ENCODE assay signal across 15 cellular contexts in the genomic region with DNA sequence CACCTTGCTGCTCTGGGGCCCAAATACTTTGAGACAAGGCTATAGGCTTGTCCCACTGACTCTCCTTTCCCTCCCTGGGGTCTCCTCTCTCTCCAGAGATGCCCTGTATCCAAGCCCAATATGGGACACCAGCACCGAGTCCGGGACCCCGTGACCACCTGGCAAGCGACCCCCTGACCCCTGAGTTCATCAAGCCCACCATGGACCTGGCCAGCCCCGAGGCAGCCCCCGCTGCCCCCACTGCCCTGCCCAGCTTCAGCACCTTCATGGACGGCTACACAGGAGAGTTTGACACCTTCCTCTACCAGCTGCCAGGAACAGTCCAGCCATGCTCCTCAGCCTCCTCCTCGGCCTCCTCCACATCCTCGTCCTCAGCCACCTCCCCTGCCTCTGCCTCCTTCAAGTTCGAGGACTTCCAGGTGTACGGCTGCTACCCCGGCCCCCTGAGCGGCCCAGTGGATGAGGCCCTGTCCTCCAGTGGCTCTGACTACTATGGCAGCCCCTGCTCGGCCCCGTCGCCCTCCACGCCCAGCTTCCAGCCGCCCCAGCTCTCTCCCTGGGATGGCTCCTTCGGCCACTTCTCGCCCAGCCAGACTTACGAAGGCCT. TPM values are rescaled to one million over a fixed set of nuclear protein-coding genes. Genes with fewer than 3 reads are reported as not detected.
DNase-seq lines count a peak whose midpoint lies in the region; ATAC-seq and TF ChIP-seq lines count a peak whose summit lies in the region.
"Had no signal": no experiment of that assay in that cellular context is flagged by ENCODE, and none has a peak within 500 bp of the region (broad histone marks: within the 10 kb centered on the region; RNA-seq: fewer than 3 reads in every experiment).

No MANE protein-coding gene starts in this region.

- DNase-seq in left cardiac atrium (peak; percentile 64), left ventricle myocardium superior (no peak), ascending aorta (ENCODE audit: low spot score in 2 of 2) (no peak), ovary (peak; percentile 65 to 82 (median 75)), tibial nerve (ENCODE audit: low spot score in 2 of 2) (no peak), T-helper 2 cell (no peak)
- DNase-seq: AML-193; DMS79; naive thymus-derived CD8-positive, alpha-beta T cell; NCI-H1092 treated with DMSO at 0.1 percent for 48 hours had no signal

- H3K36me3 ChIP-seq in ascending aorta (peaks cover 44 to 63% of the 10 kb centered on the region in 2 donors), ovary (no peaks in the 10 kb centered on the region), tibial nerve (peaks cover 2 to 59% (median 10%) of the 10 kb centered on the region in 3 donors)

- H3K9me3 ChIP-seq in ascending aorta (no peaks in the 10 kb centered on the region), ovary (no peaks in the 10 kb centered on the region), tibial nerve (no peaks in the 10 kb centered on the region)

- H3K27me3 ChIP-seq in ascending aorta (no peaks in the 10 kb centered on the region), ovary (no peaks in the 10 kb centered on the region), tibial nerve (no peaks in the 10 kb centered on the region)

- peaks cover 6 to 13% of the 10 kb centered on the region in 2 donors for H3K4me1 ChIP-seq in ascending aorta
- H3K4me1 ChIP-seq in ovary (ENCODE audit: insufficient read depth), result peaks cover 10% of the 10 kb centered on the region
- H3K4me1 ChIP-seq in tibial nerve, result peaks cover 0 to 60% (median 22%) of the 10 kb centered on the region in 4 donors

- H3K27ac ChIP-seq in ascending aorta, result peak overlapping the region; percentile 96 to 98
- peak overlapping the region; percentile 90 to 91 for H3K27ac ChIP-seq in ovary
- peak overlapping the region; percentile 98 to 100 (median 98) for H3K27ac ChIP-seq in tibial nerve
- H3K27ac ChIP-seq: SK-N-MC had no signal

- TF ChIP-seq POLR2A in ovary (IDR thresholded peaks at IDR 0.05) (no peak), tibial nerve (IDR thresholded peaks at IDR 0.05) (no peak)

- H3K4me3 ChIP-seq in ascending aorta, result peak overlapping the region; percentile 11 to 79
- H3K4me3 ChIP-seq in ovary, result peak overlapping the region; percentile 73
- H3K4me3 ChIP-seq in tibial nerve, result peak overlapping the region; percentile 51 to 76 (median 58)
- H3K4me3 ChIP-seq: SK-N-MC had no signal

- intact Hi-C loops in left cardiac atrium (cut with DNase I) (no loop called here), left ventricle myocardium superior (cut with micrococcal nuclease) (no loop called here), ascending aorta (cut with DNase I) (no loop called here), ovary (cut with DNase I) (no loop called here)

- TF ChIP-seq CTCF in ascending aorta (IDR thresholded peaks at IDR 0.05) (no peak), ovary (IDR thresholded peaks at IDR 0.05) (no peak), tibial nerve (IDR thresholded peaks at IDR 0.05) (no peak)

- WGBS in ovary, 3 donors, result 86 to 92% (median 87%) methylated on average over 21 of the region's 21 CpGs
- WGBS in tibial nerve, 2 donors, result 52 to 59% methylated on average over 17 to 21 of the region's 21 CpGs

- ATAC-seq in left cardiac atrium, result no peak
- ATAC-seq in left ventricle myocardium superior, result no peak
- no peak for ATAC-seq in GM21786 (IDR thresholded peaks at IDR 0.05; ENCODE audit: unreplicated experiment)
- ATAC-seq in GM19324 (IDR thresholded peaks at IDR 0.05; ENCODE audit: low FRiP score, unreplicated experiment), result no peak
- ATAC-seq: naive thymus-derived CD8-positive, alpha-beta T cell had no signal

- TF ChIP-seq EP300 in ovary (IDR thresholded peaks at IDR 0.05) (no peak), tibial nerve (IDR thresholded peaks at IDR 0.05) (peak in 1 of 2 donors; percentile 2)

RNA-seq across cellular contexts. Expression of gene NR4A1, which starts 3.1 kb away (rescaled TPM):
- total RNA-seq in left cardiac atrium, result 100 to 1,000 TPM in 1 of 2 donors, 10 to 100 TPM in 1; 85.6 to 172 TPM
- 58.9 TPM for total RNA-seq in left ventricle myocardium superior
- total RNA-seq in ascending aorta, result 722 TPM
- total RNA-seq in ovary, result 1,000 to 10,000 TPM in 2 of 7 donors, 100 to 1,000 TPM in 5; 142 to 1,603 (median 414) TPM
- 100 to 1,000 TPM in 1 of 2 donors, 10 to 100 TPM in 1; 41.7 to 159 TPM for polyA plus RNA-seq in ovary
- total RNA-seq in tibial nerve, result 1,000 to 10,000 TPM in 1 of 4 donors, 100 to 1,000 TPM in 3; 390 to 1,252 (median 718) TPM

RNA-seq across cellular contexts. Expression of gene ATG101, which starts 15.4 kb away (rescaled TPM):
- total RNA-seq in left cardiac atrium (10 to 100 TPM; 25.2 to 28.7 TPM), left ventricle myocardium superior (26.5 TPM), ascending aorta (39.8 TPM), ovary (10 to 100 TPM; 24.9 to 48.7 (median 28.9) TPM), tibial nerve (10 to 100 TPM; 32.6 to 49.6 (median 37.5) TPM)
- 10 to 100 TPM; 13.6 to 26.2 TPM for polyA plus RNA-seq in ovary

RNA-seq across cellular contexts. Expression of gene SMIM41, which starts 25.2 kb away (rescaled TPM):
- total RNA-seq in left cardiac atrium, result under 1 TPM in 1 of 2 donors, not detected in 1; 0.27 TPM
- not detected for total RNA-seq in left ventricle myocardium superior
- 7.9 TPM for total RNA-seq in ascending aorta
- total RNA-seq in ovary, result 1 to 10 TPM; 1.4 to 4.5 (median 2.8) TPM
- polyA plus RNA-seq in ovary, result 1 to 10 TPM in 1 of 2 donors, under 1 TPM in 1; 0.32 to 3.4 TPM
- total RNA-seq in tibial nerve, result 10 to 100 TPM; 16.5 to 78.7 (median 39.3) TPM
- total RNA-seq: endothelial cell of umbilical vein; naive thymus-derived CD8-positive, alpha-beta T cell had no signal
- polyA plus RNA-seq: endothelial cell of umbilical vein; naive thymus-derived CD8-positive, alpha-beta T cell had no signal

RNA-seq across cellular contexts. Expression of gene TAMALIN, which starts 47.6 kb away (rescaled TPM):
- total RNA-seq in left cardiac atrium, result 10 to 100 TPM; 25.3 to 44.0 TPM
- 22.2 TPM for total RNA-seq in left ventricle myocardium superior
- total RNA-seq in ascending aorta, result 32.6 TPM
- 10 to 100 TPM; 20.8 to 84.1 (median 38.6) TPM for total RNA-seq in ovary
- 10 to 100 TPM; 16.8 to 21.8 TPM for polyA plus RNA-seq in ovary
- 10 to 100 TPM; 30.6 to 54.0 (median 37.8) TPM for total RNA-seq in tibial nerve
- total RNA-seq: bronchial epithelial cell had no signal

Comparison
In these comparisons a context has a peak if more than half of its experiments do, and no peak if none do; other contexts are left out.
1. DNase-seq: peak in left cardiac atrium (single experiment) and ovary (5 of 5); none in left ventricle myocardium superior (single experiment), ascending aorta (0 of 2), tibial nerve (0 of 2) and T-helper 2 cell (0 of 5).
2. Peak in every context shown above with its lines, with median percentiles within 50 percentile points of each other: H3K27ac ChIP-seq and H3K4me3 ChIP-seq.